ENCODE assay signal across 27 cellular contexts in the genomic region with DNA sequence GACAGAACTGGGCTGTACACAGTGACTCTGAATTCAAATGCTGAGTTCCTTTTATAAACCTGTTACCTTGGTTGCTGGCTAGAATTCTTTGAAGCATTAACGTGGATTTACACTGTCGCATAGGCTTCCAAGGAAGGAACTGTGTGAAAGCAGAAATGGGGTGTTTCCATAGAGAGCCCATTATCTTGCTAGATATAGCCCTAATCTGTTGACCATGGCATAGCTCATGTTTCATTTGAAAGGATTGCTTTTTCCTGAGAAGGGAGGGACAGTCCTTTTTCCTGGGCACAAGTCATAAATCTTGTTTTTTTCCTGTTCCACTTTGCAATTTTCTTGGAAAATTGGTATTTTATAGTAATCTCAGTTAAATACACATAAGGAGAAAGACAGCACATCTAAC.
"Had no signal": no experiment of that assay in that cellular context is flagged by ENCODE, and none has a peak within 500 bp of the region (broad histone marks: within the 10 kb centered on the region; RNA-seq: fewer than 3 reads in every experiment).

No MANE protein-coding gene starts in this region.

- H3K4me3 ChIP-seq: breast epithelium, K562, Peyer's patch, SJCRH30 had no signal

- H3K27ac ChIP-seq: breast epithelium, Peyer's patch, RWPE1, SJCRH30, WERI-Rb-1 had no signal

- H3K36me3 ChIP-seq: breast epithelium, Peyer's patch, SJCRH30, WERI-Rb-1 had no signal

- H3K9me3 ChIP-seq: breast epithelium, Peyer's patch, SJCRH30 had no signal

- H3K4me1 ChIP-seq: breast epithelium, Peyer's patch, SJCRH30 had no signal

- ATAC-seq: activated CD4-positive, alpha-beta T cell treated with anti-CD3 and anti-CD28 coated beads for 36 hours; activated T-helper 17 cell treated with anti-CD3 and anti-CD28 coated beads, Interleukin-2, amount 50 U/mL, for 72 hours; K562; T-helper 17 cell had no signal

- H3K27me3 ChIP-seq: breast epithelium, Peyer's patch, SJCRH30 had no signal

- DNase-seq: activated CD4-positive, alpha-beta memory T cell treated with anti-CD3 and anti-CD28 coated beads, Interleukin-2, amount 10 ng/mL, durations not matched to agents 7 days and 5 days; activated CD4-positive, alpha-beta T cell treated with anti-CD3 and anti-CD28 coated beads for 36 hours; activated CD4-positive, alpha-beta T cell treated with anti-CD3 and anti-CD28 coated beads, Interleukin-2, amount 50 U/mL, for 1 hour; activated gamma-delta T cell; activated naive CD4-positive, alpha-beta T cell treated with anti-CD3 and anti-CD28 coated beads for 36 hours; activated T-cell treated with anti-CD3 and anti-CD28 coated beads for 4 hours; activated T-cell treated with anti-CD3 and anti-CD28 coated beads, Interleukin-2, amount 50 U/mL, for 48 hours; caudate nucleus; Karpas-422; MM.1S; NCI-H1105 treated with DMSO at 0.1 percent for 48 hours; NCI-H1436 treated with DMSO at 0.1 percent for 48 hours; NCI-H2029; NCI-H2107; NCI-H345; NCI-H510A; NCI-H526 treated with DMSO at 0.1 percent for 48 hours; Peyer's patch; Right ventricle myocardium superior; SJCRH30; T-helper 17 cell; T-helper 9 cell; WERI-Rb-1 had no signal
